Comparison of ENCODE assay signal across 18 cellular contexts in genomic region chr20:9236408-9236912, GRCh38.
"Had no signal": no experiment of that assay in that cellular context is flagged by ENCODE, and none has a peak within 500 bp of the region (broad histone marks: within the 10 kb centered on the region; RNA-seq: fewer than 3 reads in every experiment).

No MANE protein-coding gene starts in this region.

- H2AFZ ChIP-seq: hepatocyte, neural progenitor cell had no signal

- H3K4me3 Mint-ChIP-seq: dendritic cell treated with granulocyte-macrophage colony-stimulating factor and Interleukin-4, amounts not matched to agents 40 ng/mL and 50 ng/mL, for 4 days; natural killer cell; neural progenitor cell had no signal

- H3K9me3 ChIP-seq: mucosa of descending colon, ovary, right atrium auricular region, stomach, thoracic aorta, transverse colon had no signal

- H3K36me3 ChIP-seq: neural progenitor cell, ovary, right atrium auricular region, stomach, thoracic aorta, transverse colon had no signal

- H3K27ac ChIP-seq: hepatocyte, neural progenitor cell, ovary, right atrium auricular region, stomach, thoracic aorta, transverse colon had no signal

- H3K4me1 Mint-ChIP-seq: natural killer cell had no signal

- H3K9ac ChIP-seq: neural progenitor cell had no signal

- H3K27me3 ChIP-seq: hepatocyte, neural progenitor cell, ovary, right atrium auricular region, stomach, transverse colon had no signal

- DNase-seq: foreskin melanocyte; head of caudate nucleus; left colon; mucosa of descending colon; natural killer cell; ovary; small intestine; stimulated activated CD4-positive, alpha-beta T cell treated with anti-CD3 and anti-CD28 coated beads, Interleukin-12 subunit alpha, Interleukin-12 subunit beta, amount 100 ng/mL, for 4 hours; stimulated activated naive CD4-positive, alpha-beta T cell; stomach; substantia nigra; transverse colon had no signal

- H3K36me3 Mint-ChIP-seq: natural killer cell had no signal

- ATAC-seq: left colon, mucosa of descending colon, natural killer cell had no signal

- H3K27ac Mint-ChIP-seq: dendritic cell treated with granulocyte-macrophage colony-stimulating factor and Interleukin-4, amounts not matched to agents 40 ng/mL and 50 ng/mL, for 4 days; natural killer cell; neural progenitor cell had no signal

- FAIRE-seq: colon, small intestine had no signal

- H3K4me3 ChIP-seq: hepatocyte, mucosa of descending colon, neural progenitor cell, ovary, right atrium auricular region, stomach, thoracic aorta, transverse colon had no signal

- H3K9me3 Mint-ChIP-seq: dendritic cell treated with granulocyte-macrophage colony-stimulating factor and Interleukin-4, amounts not matched to agents 40 ng/mL and 50 ng/mL, for 4 days had no signal

- H3K4me2 ChIP-seq: hepatocyte, neural progenitor cell had no signal

- H3K79me2 ChIP-seq: hepatocyte had no signal

- H3K27me3 Mint-ChIP-seq: dendritic cell treated with granulocyte-macrophage colony-stimulating factor and Interleukin-4, amounts not matched to agents 40 ng/mL and 50 ng/mL, for 4 days had no signal
